8 cellular contexts compared by ENCODE assay signal in genomic region chr19:49097453-49098288, GRCh38. TPM values are rescaled to one million over a fixed set of nuclear protein-coding genes. Genes with fewer than 3 reads are reported as not detected.
DNase-seq lines count a peak whose midpoint lies in the region; ATAC-seq, FAIRE-seq and TF ChIP-seq lines count a peak whose summit lies in the region.

No MANE protein-coding gene starts in this region.

- no peak overlapping the region for H3K4me3 ChIP-seq in SJSA1
- H3K4me3 ChIP-seq in trophoblast cell (ENCODE audit: low read depth, low read length), result no peak overlapping the region
- H3K4me3 ChIP-seq in uterus, result no peak overlapping the region

- H3K14ac ChIP-seq in trophoblast cell (ENCODE audit: low read length), result no peak overlapping the region

- peak; percentile 86 for TF ChIP-seq CTCF in LNCAP (IDR thresholded peaks at IDR 0.05)
- peak; percentile 92 to 99 (median 96) for TF ChIP-seq CTCF in uterus (IDR thresholded peaks at IDR 0.05)

- H3K27ac ChIP-seq in SJSA1 (no peak overlapping the region), trophoblast cell (ENCODE audit: low read depth, low read length) (peak overlapping the region; percentile 36), uterus (no peak overlapping the region)

- no peak overlapping the region for H3K9ac ChIP-seq in trophoblast cell (ENCODE audit: low read length)

- H3K27me3 ChIP-seq in SJSA1 (replicated peaks) (no peaks in the 10 kb centered on the region), trophoblast cell (ENCODE audit: insufficient read depth, low read length) (no peaks in the 10 kb centered on the region), uterus (no peaks in the 10 kb centered on the region)

- intact Hi-C loops in uterus (cut with DNase I; ENCODE audit: low total_unique reads), result loop anchor here (5.0 to 10.0 kb wide), 2 partner anchors 47 to 110 kb away; no protein-coding TSS in a partner anchor

- H3K79me1 ChIP-seq in trophoblast cell (ENCODE audit: low read length), result no peaks in the 10 kb centered on the region

- no peak for TF ChIP-seq POLR2A in uterus (IDR thresholded peaks at IDR 0.05)

- no CpG with 5 or more reads among the region's 8 CpGs for WGBS in trophoblast cell (ENCODE audit: extremely low coverage, insufficient coverage, insufficient read length)

- H4K12ac ChIP-seq in trophoblast cell (ENCODE audit: low read depth, low read length), result no peak overlapping the region

- no peak overlapping the region for H2BK5ac ChIP-seq in trophoblast cell (ENCODE audit: low read depth, low read length, poor library complexity)

- H2BK120ac ChIP-seq in trophoblast cell (ENCODE audit: insufficient read depth, low read length, poor library complexity), result no peak overlapping the region

- H4K8ac ChIP-seq in trophoblast cell (ENCODE audit: low read depth, low read length), result no peak overlapping the region

- ATAC-seq in GM19395 (IDR thresholded peaks at IDR 0.05; ENCODE audit: unreplicated experiment), result no peak

- no peak overlapping the region for H4K91ac ChIP-seq in trophoblast cell (ENCODE audit: low read depth, low read length)

- H3K23ac ChIP-seq in trophoblast cell (ENCODE audit: low read length), result no peak overlapping the region

- DNase-seq in Daoy (ENCODE audit: low read depth) (peak; percentile 82), SJSA1 (ENCODE audit: low read depth in 1 of 2, low spot score in 2 of 2) (peak; percentile 75 to 76), frontal cortex (ENCODE audit: low spot score in 2 of 2) (peak; percentile 69 to 80), trophoblast cell (peak; percentile 60 to 90), uterus (peak; percentile 69 to 71)
- peak; percentile 65 for DNase-seq in activated gamma-delta T cell treated with anti-CD3 and anti-CD28 coated beads, Interleukin-2, amount 50 U/mL, for 16 hours (ENCODE audit: low read depth)

- H3K4me1 ChIP-seq in SJSA1 (replicated peaks) (no peaks in the 10 kb centered on the region), trophoblast cell (ENCODE audit: control insufficient read depth in 1 of 2, insufficient read depth in 2 of 2, low read length in 2 of 2) (no peaks in the 10 kb centered on the region), uterus (no peaks in the 10 kb centered on the region)

- H2AK5ac ChIP-seq in trophoblast cell (ENCODE audit: low read length), result no peak overlapping the region

- no peak overlapping the region for H3K4ac ChIP-seq in trophoblast cell (ENCODE audit: low read depth, low read length)

- no peak overlapping the region for H2BK12ac ChIP-seq in trophoblast cell (ENCODE audit: low read length)

- FAIRE-seq in frontal cortex (lab: Jason Lieb, UNC), result no peak

- H3K9me3 ChIP-seq in SJSA1 (replicated peaks) (no peaks in the 10 kb centered on the region), trophoblast cell (ENCODE audit: insufficient read depth, low read depth, low read length) (no peaks in the 10 kb centered on the region), uterus (no peaks in the 10 kb centered on the region)

- peaks cover 91% of the 10 kb centered on the region for H3K36me3 ChIP-seq in SJSA1
- peaks cover 78 to 80% of the 10 kb centered on the region in 2 experiments for H3K36me3 ChIP-seq in trophoblast cell (ENCODE audit: control insufficient read depth in 1 of 2, insufficient read depth in 2 of 2, low read length in 2 of 2)
- H3K36me3 ChIP-seq in uterus, result no peaks in the 10 kb centered on the region

- H3K79me2 ChIP-seq in trophoblast cell (ENCODE audit: control insufficient read depth, insufficient read depth, low read length, poor library complexity), result no peaks in the 10 kb centered on the region

- no peak overlapping the region for H2AFZ ChIP-seq in trophoblast cell (ENCODE audit: insufficient read depth, low read length, poor library complexity)

- H3K4me2 ChIP-seq in trophoblast cell (ENCODE audit: low read length), result no peak overlapping the region

- no peak overlapping the region for H3K18ac ChIP-seq in trophoblast cell (ENCODE audit: low read length)

RNA-seq across cellular contexts. Expression of gene SNRNP70, which starts 12.4 kb away (rescaled TPM):
- total RNA-seq in Daoy (2014; rRNA removed; shearing (Covaris generic)), result 179 and 191 TPM in 2 replicates
- total RNA-seq in SJSA1 (2014; rRNA removed; shearing (Covaris generic)), result 151 and 188 TPM in 2 replicates
- total RNA-seq in frontal cortex, result 99.5 TPM
- polyA plus RNA-seq in trophoblast cell (2013), result 265 and 271 TPM in 2 replicates
- 100 to 1,000 TPM; 196 to 462 (median 289) TPM for total RNA-seq in uterus

RNA-seq across cellular contexts. Expression of gene LIN7B, which starts 16.5 kb away (rescaled TPM):
- total RNA-seq in Daoy (2014; rRNA removed; shearing (Covaris generic)), result 6.7 and 7.2 TPM in 2 replicates
- 15.9 and 21.6 TPM in 2 replicates for total RNA-seq in SJSA1 (2014; rRNA removed; shearing (Covaris generic))
- total RNA-seq in frontal cortex (31.0 TPM), uterus (10 to 100 TPM in 1 of 4 donors, 1 to 10 TPM in 2, not detected in 1; 5.1 to 15.2 (median 5.7) TPM)
- polyA plus RNA-seq in trophoblast cell (2013), result 5.3 and 5.4 TPM in 2 replicates

RNA-seq across cellular contexts. Expression of gene C19orf73, which starts 21.3 kb away (rescaled TPM):
- 2.3 and 2.6 TPM in 2 replicates for total RNA-seq in Daoy (2014; rRNA removed; shearing (Covaris generic))
- total RNA-seq in SJSA1 (2014; rRNA removed; shearing (Covaris generic)), result 4.3 TPM in 1 of 2 replicates, not detected in the other
- total RNA-seq in frontal cortex, result 1.2 TPM
- polyA plus RNA-seq in trophoblast cell (2013), result 2.0 and 2.7 TPM in 2 replicates
- total RNA-seq in uterus, result not detected

RNA-seq across cellular contexts. Expression of gene PPFIA3, which starts 21.7 kb away (rescaled TPM):
- 5.4 and 10.4 TPM in 2 replicates for total RNA-seq in Daoy (2014; rRNA removed; shearing (Covaris generic))
- 3.4 and 3.6 TPM in 2 replicates for total RNA-seq in SJSA1 (2014; rRNA removed; shearing (Covaris generic))
- total RNA-seq in frontal cortex, result 47.7 TPM
- polyA plus RNA-seq in trophoblast cell (2013), result 4.6 and 5.4 TPM in 2 replicates
- total RNA-seq in uterus, result 1 to 10 TPM in 2 of 4 donors, under 1 TPM in 1, not detected in 1; 0.51 to 8.3 (median 7.4) TPM

RNA-seq across cellular contexts. Expression of gene KCNA7, which starts 25.2 kb away (rescaled TPM):
- not detected in 2 replicates for total RNA-seq in Daoy (2014; rRNA removed; shearing (Covaris generic))
- total RNA-seq in SJSA1 (2014; rRNA removed; shearing (Covaris generic)), result not detected in 2 replicates
- total RNA-seq in frontal cortex, result not detected
- polyA plus RNA-seq in trophoblast cell (2013), result 0.01 TPM in 2 replicates
- not detected for total RNA-seq in uterus
